In genomic region chr2:225894240-225894980, GRCh38 we compare ENCODE assay signal across 15 cellular contexts.
DNase-seq lines count a peak whose midpoint lies in the region; FAIRE-seq and TF ChIP-seq lines count a peak whose summit lies in the region.
"Had no signal": no experiment of that assay in that cellular context is flagged by ENCODE, and none has a peak within 500 bp of the region (broad histone marks: within the 10 kb centered on the region; RNA-seq: fewer than 3 reads in every experiment).

No MANE protein-coding gene starts in this region.

- H3K4me2 ChIP-seq in H1 (ENCODE audit: insufficient read depth in 1 of 2, low read depth in 2 of 2, low read length in 2 of 2) = no peak overlapping the region

- H3K27me3 Mint-ChIP-seq in mesothelial cell of epicardium (ENCODE audit: low read depth) (no peaks in the 10 kb centered on the region), progenitor cell of endocrine pancreas (no peaks in the 10 kb centered on the region)

- no peak overlapping the region for H3K27ac ChIP-seq in H1 (ENCODE audit: low read depth, low read length)

- H4K8ac ChIP-seq in H1 (ENCODE audit: extremely low read depth, insufficient read depth, low read length) = no peak overlapping the region

- H3K79me2 ChIP-seq in H1 (ENCODE audit: control insufficient read depth in 1 of 2, insufficient read depth in 2 of 2, low read length in 2 of 2) = no peaks in the 10 kb centered on the region

- H3K4me1 Mint-ChIP-seq in mesothelial cell of epicardium = peaks cover 10% of the 10 kb centered on the region
- H3K4me1 Mint-ChIP-seq in progenitor cell of endocrine pancreas (ENCODE audit: low read depth) = peaks cover 6% of the 10 kb centered on the region
- H3K4me1 Mint-ChIP-seq: WTC11 had no signal

- H2BK20ac ChIP-seq in H1 (ENCODE audit: low read length) = no peak overlapping the region

- no peaks in the 10 kb centered on the region for H3K23me2 ChIP-seq in H1 (ENCODE audit: low read depth, low read length)

- no peak overlapping the region for H3K14ac ChIP-seq in H1 (ENCODE audit: insufficient read length)

- FAIRE-seq in H1 (lab: Jason Lieb, UNC) = no peak
- FAIRE-seq: GM12892 had no signal

- H3K9me3 Mint-ChIP-seq in mesothelial cell of epicardium = peaks cover 8% of the 10 kb centered on the region
- H3K9me3 Mint-ChIP-seq in progenitor cell of endocrine pancreas (ENCODE audit: low read depth) = no peaks in the 10 kb centered on the region
- H3K9me3 Mint-ChIP-seq: activated T-helper 1 cell treated with anti-CD3 and anti-CD28 coated beads, Interleukin-12 subunit alpha, Interleukin-12 subunit beta, Interleukin-2, Interleukin-4 antibody, amounts not matched to agents 30 ng/mL and 10 ng/mL and 1 ng/mL, durations not matched to agents 14 hours and 24 hours and 36 hours; WTC11 had no signal

- no peak overlapping the region for H4K5ac ChIP-seq in H1 (ENCODE audit: insufficient read length, low read depth, low read length)

- H3K79me1 ChIP-seq in H1 (ENCODE audit: low read depth, low read length) = no peaks in the 10 kb centered on the region

- H3K56ac ChIP-seq in H1 (replicated peaks; ENCODE audit: insufficient read length, low read depth, low read length) = no peak overlapping the region

- no peak for TF ChIP-seq POLR2A in H1 (IDR thresholded peaks at IDR 0.05; ENCODE audit: control extremely low read depth in 1 of 2, low read depth in 2 of 2, low read length in 2 of 2)

- no peaks in the 10 kb centered on the region for H3K9me3 ChIP-seq in H1 (ENCODE audit: insufficient read depth in 2 of 2, low read depth in 1 of 2, low read length in 1 of 2)

- TF ChIP-seq EP300 in H1 (IDR thresholded peaks at IDR 0.05; ENCODE audit: borderline replicate concordance in 1 of 2, low read depth in 2 of 2, low read length in 2 of 2) = no peak

- H2BK15ac ChIP-seq in H1 (ENCODE audit: low read length) = no peak overlapping the region

- H3K27me3 ChIP-seq in H1 (replicated peaks in 1 of 4; ENCODE audit: control insufficient read depth in 3 of 4, extremely low read depth in 1 of 4, insufficient read depth in 3 of 4, low read length in 3 of 4) = no peaks in the 10 kb centered on the region

- 91% methylated on average over 4 of the region's 4 CpGs; no CpG with 5 or more reads in 1 of the 2 experiments for WGBS in H1 (ENCODE audit: extremely low coverage in 1 of 2, insufficient coverage in 1 of 2, insufficient read length in 1 of 2, insufficient replicate concordance in 2 of 2, low coverage in 1 of 2, low lambda C conversion rate in 2 of 2, missing lambda C conversion rate in 1 of 2), 2 experiments

- H3K4ac ChIP-seq in H1 (replicated peaks; ENCODE audit: insufficient read length, low read depth, low read length) = no peak overlapping the region

- H3K4me3 Mint-ChIP-seq in mesothelial cell of epicardium (no peak overlapping the region), progenitor cell of endocrine pancreas (ENCODE audit: low read depth) (no peak overlapping the region)
- H3K4me3 Mint-ChIP-seq: activated T-helper 1 cell treated with anti-CD3 and anti-CD28 coated beads, Interleukin-12 subunit alpha, Interleukin-12 subunit beta, Interleukin-2, Interleukin-4 antibody, amounts not matched to agents 30 ng/mL and 10 ng/mL and 1 ng/mL, durations not matched to agents 14 hours and 24 hours and 36 hours; WTC11 had no signal

- H3K9ac ChIP-seq in H1 (replicated peaks in 1 of 4; ENCODE audit: extremely low read depth in 1 of 4, low read depth in 3 of 4, low read length in 3 of 4) = no peak overlapping the region

- H3K18ac ChIP-seq in H1 (ENCODE audit: extremely low read depth, low read length) = no peak overlapping the region

- POLR2A ChIA-PET in H1 (lab: Charles Lee; ENCODE audit: partially characterized antibody) = no interaction called here

- no peak overlapping the region for H2BK120ac ChIP-seq in H1 (replicated peaks; ENCODE audit: low read depth, low read length)

- no peaks in the 10 kb centered on the region for H3K36me3 ChIP-seq in H1 (ENCODE audit: control insufficient read depth in 2 of 4, insufficient read depth in 4 of 4, low read length in 3 of 4)

- H3K4me3 ChIP-seq in AG10803 (ENCODE audit: low read length) = no peak overlapping the region
- no peak overlapping the region for H3K4me3 ChIP-seq in H1 (ENCODE audit: extremely low read depth in 1 of 4, insufficient read depth in 2 of 4, low read depth in 3 of 4, low read length in 4 of 4)

- no peak overlapping the region for H4K91ac ChIP-seq in H1 (replicated peaks; ENCODE audit: insufficient read length, low read length)

- no peak for TF ChIP-seq RAD21 in H1 (IDR thresholded peaks at IDR 0.05 in 1 of 2, conservative IDR thresholded peaks at IDR 0.05 in 1 of 2; ENCODE audit: low read depth in 2 of 2, low read length in 2 of 2)

- H2AFZ ChIP-seq in H1 (ENCODE audit: low read length) = peak overlapping the region; percentile 90; the same call in 1 of the 2 replicates

- H2AK5ac ChIP-seq in H1 (ENCODE audit: low read depth, low read length) = no peak overlapping the region

- no peak overlapping the region for H2BK12ac ChIP-seq in H1 (ENCODE audit: low read depth, low read length)

- TF ChIP-seq CTCF in AG10803 (conservative IDR thresholded peaks at IDR 0.05; ENCODE audit: low read length) (no peak), H1 (IDR thresholded peaks at IDR 0.05; ENCODE audit: control extremely low read depth in 1 of 3, insufficient read depth in 1 of 3, low read depth in 1 of 3, low read length in 3 of 3) (no peak), mesothelial cell of epicardium (IDR thresholded peaks at IDR 0.05; ENCODE audit: unreplicated experiment) (no peak), progenitor cell of endocrine pancreas (IDR thresholded peaks at IDR 0.05; ENCODE audit: unreplicated experiment) (no peak)

- no peaks in the 10 kb centered on the region for H3K36me3 Mint-ChIP-seq in mesothelial cell of epicardium
- no peaks in the 10 kb centered on the region for H3K36me3 Mint-ChIP-seq in progenitor cell of endocrine pancreas (ENCODE audit: insufficient read depth)
- H3K36me3 Mint-ChIP-seq: WTC11 had no signal

- peak; percentile 70 for DNase-seq in AG10803 (ENCODE audit: low read depth)
- peak; percentile 24 for DNase-seq in NCI-H460 (ENCODE audit: extremely low read depth, low read depth)
- no peak for DNase-seq in H1 (ENCODE audit: low read depth in 1 of 2, low spot score in 2 of 2)
- no peak for DNase-seq in mesothelial cell of epicardium (ENCODE audit: low spot score in 2 of 2, unreplicated experiment in 2 of 2)
- DNase-seq in COLO668 (lab: John Stamatoyannopoulos, UW; ENCODE audit: unreplicated experiment) = no peak
- DNase-seq in HUDEP-2 (lab: John Stamatoyannopoulos, UW; ENCODE audit: unreplicated experiment in 76 of 76) = no peak
- DNase-seq in progenitor cell of endocrine pancreas (ENCODE audit: low spot score, unreplicated experiment) = no peak
- no peak for DNase-seq in activated gamma-delta T cell (lab: John Stamatoyannopoulos, UW)
- DNase-seq: cortex of kidney; hippocampal formation; NCI-H2081 treated with DMSO at 0.1 percent for 48 hours; stimulated activated naive CD4-positive, alpha-beta T cell had no signal

- no peaks in the 10 kb centered on the region for H3K4me1 ChIP-seq in H1 (replicated peaks in 1 of 4; ENCODE audit: control insufficient read depth in 3 of 4, insufficient read depth in 4 of 4, low read length in 3 of 4)

- H3K23ac ChIP-seq in H1 (ENCODE audit: insufficient read length) = no peak overlapping the region

- H3K27ac Mint-ChIP-seq in mesothelial cell of epicardium = peak overlapping the region; percentile 75
- no peak overlapping the region for H3K27ac Mint-ChIP-seq in progenitor cell of endocrine pancreas
- H3K27ac Mint-ChIP-seq: activated T-helper 1 cell treated with anti-CD3 and anti-CD28 coated beads, Interleukin-12 subunit alpha, Interleukin-12 subunit beta, Interleukin-2, Interleukin-4 antibody, amounts not matched to agents 30 ng/mL and 10 ng/mL and 1 ng/mL, durations not matched to agents 14 hours and 24 hours and 36 hours; WTC11 had no signal

- CTCF ChIA-PET in H1 (lab: Charles Lee; ENCODE audit: partially characterized antibody) = interaction anchor here (0.8 kb wide), 1 partner anchor 100 kb away, joined by 3 read pairs; no protein-coding TSS in a partner anchor

- H4K20me1 ChIP-seq in H1 (replicated peaks in 1 of 2; ENCODE audit: control insufficient read depth in 1 of 2, insufficient read depth in 2 of 2, low read length in 2 of 2) = no peaks in the 10 kb centered on the region

- H2BK5ac ChIP-seq in H1 (ENCODE audit: low read depth, low read length) = no peak overlapping the region

TF ChIP-seq in H1, 55 proteins besides CTCF, POLR2A, EP300 and RAD21:
- peak; percentile 40; the same call in 1 of the 2 replicates for TF ChIP-seq MAFK (IDR thresholded peaks at IDR 0.05; ENCODE audit: low read depth, low read length)
- TF ChIP-seq JUND (IDR thresholded peaks at IDR 0.05; ENCODE audit: low read length) = no peak

Comparison
In these comparisons a context has a peak if more than half of its experiments do, and no peak if none do; other contexts are left out.
1. DNase-seq: peak in AG10803 (single experiment) and NCI-H460 (single experiment); none in H1 (0 of 2), mesothelial cell of epicardium (0 of 2), COLO668 (single experiment), HUDEP-2 (0 of 76), progenitor cell of endocrine pancreas (single experiment) and activated gamma-delta T cell (single experiment).